1 cellular context compared by ENCODE assay signal in the genomic region with DNA sequence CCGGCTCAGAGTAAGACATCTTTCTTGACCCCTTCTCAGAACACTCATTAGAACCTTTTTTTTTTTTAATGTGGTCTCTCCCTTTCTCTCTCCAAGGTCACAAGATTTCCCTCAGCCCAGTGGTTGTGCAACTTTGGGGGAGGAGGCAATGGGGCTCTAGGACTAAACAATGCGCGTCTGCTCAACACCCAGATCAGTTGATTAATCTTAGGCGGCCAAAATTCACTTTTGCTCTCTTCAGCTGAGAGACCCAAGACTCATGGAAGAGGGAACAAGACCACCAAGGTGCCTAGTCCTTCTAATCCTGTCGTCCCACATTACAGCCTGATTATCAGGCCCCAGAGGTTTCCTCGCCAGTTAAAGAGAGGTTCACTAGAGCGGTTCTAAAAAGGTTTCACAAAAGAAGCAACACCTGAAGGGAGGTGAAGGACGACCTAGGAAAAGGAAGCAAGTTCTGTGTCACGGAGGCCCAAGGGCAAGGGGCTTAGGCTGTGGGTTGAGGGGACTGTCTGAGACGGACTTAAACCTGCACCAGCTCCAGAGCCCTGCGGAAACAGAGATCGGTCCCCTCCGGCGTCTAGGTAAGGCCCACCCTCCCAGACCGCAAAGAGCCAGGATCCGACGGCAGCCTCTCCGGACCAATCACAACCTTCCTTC.
TF ChIP-seq lines count a peak whose summit lies in the region.

No MANE protein-coding gene starts in this region.

TF ChIP-seq in IMR-90, 13 proteins besides CTCF, POLR2A, EP300 and RAD21:
- TF ChIP-seq ELK1 (IDR thresholded peaks at IDR 0.05; ENCODE audit: borderline replicate concordance, low read depth, low read length): no peak
- no peak for TF ChIP-seq MAFK (IDR thresholded peaks at IDR 0.05; ENCODE audit: low read depth, low read length)
- TF ChIP-seq CHD1 (IDR thresholded peaks at IDR 0.05; ENCODE audit: low read depth, low read length): no peak
- TF ChIP-seq USF2 (IDR thresholded peaks at IDR 0.05; ENCODE audit: low read depth, low read length): no peak
- TF ChIP-seq MAZ (IDR thresholded peaks at IDR 0.05; ENCODE audit: borderline replicate concordance, low read depth, low read length): peak; percentile 40; the same call in 1 of the 2 replicates
- TF ChIP-seq FOS (IDR thresholded peaks at IDR 0.05; ENCODE audit: low read depth, low read length): no peak
- peak; percentile 96 for TF ChIP-seq CEBPB (IDR thresholded peaks at IDR 0.05; ENCODE audit: low read depth, low read length)
- no peak for TF ChIP-seq BHLHE40 (IDR thresholded peaks at IDR 0.05; ENCODE audit: low read depth, low read length)
